Comparison of ENCODE assay signal across 20 cellular contexts in the genomic region with DNA sequence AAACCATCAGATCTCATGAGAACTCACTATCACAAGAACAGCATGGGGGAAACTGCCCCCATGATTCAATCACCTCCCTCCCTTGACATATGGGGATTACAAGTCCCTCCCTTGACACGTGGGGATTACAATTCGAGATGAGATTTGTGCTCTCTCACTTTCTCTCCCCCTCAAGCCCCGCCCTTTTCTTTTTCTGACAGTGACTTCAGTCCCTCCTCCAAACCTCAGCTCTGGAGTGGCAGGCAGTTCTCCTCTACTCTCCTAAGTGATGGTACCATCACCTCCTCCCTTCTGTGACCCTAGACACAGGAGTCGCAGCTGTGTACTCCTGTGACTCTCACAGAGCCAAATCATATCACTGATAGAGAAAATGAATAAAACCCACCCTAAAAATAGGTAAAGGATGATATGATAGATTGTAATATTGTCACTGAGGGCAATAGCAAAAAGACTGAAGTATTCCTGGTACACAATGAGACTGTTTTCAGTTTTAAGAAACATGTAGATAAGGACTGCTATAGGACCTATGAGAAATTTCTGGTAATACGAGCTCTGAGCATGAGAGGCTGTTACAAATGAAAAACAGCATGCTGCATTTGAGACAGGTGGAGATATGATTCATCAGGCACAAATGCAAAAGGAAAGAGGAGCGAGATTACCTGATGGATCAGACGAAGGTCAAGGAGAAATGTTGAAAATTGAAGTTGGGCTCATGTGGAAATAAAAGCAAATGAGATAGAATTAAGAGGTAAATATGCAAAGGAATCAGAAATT.
DNase-seq lines count a peak whose midpoint lies in the region; ATAC-seq, FAIRE-seq and TF ChIP-seq lines count a peak whose summit lies in the region.
"Had no signal": no experiment of that assay in that cellular context is flagged by ENCODE, and none has a peak within 500 bp of the region (broad histone marks: within the 10 kb centered on the region; RNA-seq: fewer than 3 reads in every experiment).

No MANE protein-coding gene starts in this region.

- TF ChIP-seq CTCF in RWPE1 (conservative IDR thresholded peaks at IDR 0.05; ENCODE audit: low read depth), result no peak

- no peak for ATAC-seq in left colon
- ATAC-seq: heart left ventricle, psoas muscle had no signal

- no peak for DNase-seq in GM19239 (ENCODE audit: insufficient read length, low spot score)
- DNase-seq in HPDE6-E6E7 (ENCODE audit: extremely low spot score), result peak; percentile 21
- DNase-seq in RWPE1 (ENCODE audit: low spot score), result peak; percentile 31
- peak; percentile 4 for DNase-seq in iPS-NIHi11 (ENCODE audit: low spot score)
- DNase-seq in left colon, result no peak
- no peak for DNase-seq in activated CD8-positive, alpha-beta memory T cell treated with anti-CD3 and anti-CD28 coated beads, Interleukin-2, amount 50 U/mL, for 48 hours
- DNase-seq in NCI-H1694 (lab: John Stamatoyannopoulos, UW), result no peak
- DNase-seq: anterior cingulate cortex; CD4-positive, alpha-beta T cell; DMS 273 treated with DMSO at 0.1 percent for 48 hours; dorsolateral prefrontal cortex; heart left ventricle; HFFc6; NCI-H187; NCI-H526; psoas muscle; SHP77; SW 1271 had no signal

- POLR2A ChIA-PET in RWPE1 (lab: Yijun Ruan, JAX; ENCODE audit: low non-redundant PET), result no interaction called here

- H3K27ac ChIP-seq in RWPE1, result no peak overlapping the region
- H3K27ac ChIP-seq: dorsolateral prefrontal cortex, heart left ventricle, psoas muscle, suprapubic skin had no signal

- FAIRE-seq in GM19239 (lab: Jason Lieb, UNC), result peak; percentile 4
- FAIRE-seq: G401.6 had no signal

- CTCF ChIA-PET in RWPE1 (lab: Yijun Ruan, JAX), result no interaction called here

- intact Hi-C loops in left colon (cut with DNase I, micrococcal nuclease), result no loop called here

Comparison
In these comparisons a context has a peak if more than half of its experiments do, and no peak if none do; other contexts are left out.
1. DNase-seq: peak in HPDE6-E6E7 (single experiment), RWPE1 (single experiment) and iPS-NIHi11 (single experiment); none in GM19239 (single experiment), left colon (0 of 2), activated CD8-positive, alpha-beta memory T cell treated with anti-CD3 and anti-CD28 coated beads, Interleukin-2, amount 50 U/mL, for 48 hours (single experiment) and NCI-H1694 (single experiment).